1 cellular context compared by ENCODE assay signal in genomic region chr14:30559638-30560071, GRCh38.
TF ChIP-seq lines count a peak whose summit lies in the region.

No MANE protein-coding gene starts in this region.

TF ChIP-seq in H1, 55 proteins besides CTCF, POLR2A, EP300 and RAD21 (continued from another document):
- TF ChIP-seq, protein P1, sequence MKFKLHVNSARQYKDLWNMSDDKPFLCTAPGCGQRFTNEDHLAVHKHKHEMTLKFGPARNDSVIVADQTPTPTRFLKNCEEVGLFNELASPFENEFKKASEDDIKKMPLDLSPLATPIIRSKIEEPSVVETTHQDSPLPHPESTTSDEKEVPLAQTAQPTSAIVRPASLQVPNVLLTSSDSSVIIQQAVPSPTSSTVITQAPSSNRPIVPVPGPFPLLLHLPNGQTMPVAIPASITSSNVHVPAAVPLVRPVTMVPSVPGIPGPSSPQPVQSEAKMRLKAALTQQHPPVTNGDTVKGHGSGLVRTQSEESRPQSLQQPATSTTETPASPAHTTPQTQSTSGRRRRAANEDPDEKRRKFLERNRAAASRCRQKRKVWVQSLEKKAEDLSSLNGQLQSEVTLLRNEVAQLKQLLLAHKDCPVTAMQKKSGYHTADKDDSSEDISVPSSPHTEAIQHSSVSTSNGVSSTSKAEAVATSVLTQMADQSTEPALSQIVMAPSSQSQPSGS (IDR thresholded peaks at IDR 0.05; ENCODE audit: low read length) = no peak
- TF ChIP-seq SIRT6 (IDR thresholded peaks at IDR 0.05; ENCODE audit: low read length) (no peak), SIN3A (conservative IDR thresholded peaks at IDR 0.05 in 1 of 2, IDR thresholded peaks at IDR 0.05 in 1 of 2; ENCODE audit: low read depth in 1 of 2, low read length in 2 of 2) (0 out of 4 replicates have a peak, but pooled peaks of 1 of the 2 experiments have one; percentile 23), GTF2F1 (IDR thresholded peaks at IDR 0.05; ENCODE audit: borderline replicate concordance, low read depth, low read length) (no peak), SRF (IDR thresholded peaks at IDR 0.05; ENCODE audit: low read depth, low read length) (no peak), HDAC2 (IDR thresholded peaks at IDR 0.05; ENCODE audit: borderline replicate concordance in 1 of 2, low read depth in 2 of 2, low read length in 2 of 2) (no peak), CHD1 (IDR thresholded peaks at IDR 0.05; ENCODE audit: low read depth, low read length) (no peak)
